18 cellular contexts compared by ENCODE assay signal in the genomic region with DNA sequence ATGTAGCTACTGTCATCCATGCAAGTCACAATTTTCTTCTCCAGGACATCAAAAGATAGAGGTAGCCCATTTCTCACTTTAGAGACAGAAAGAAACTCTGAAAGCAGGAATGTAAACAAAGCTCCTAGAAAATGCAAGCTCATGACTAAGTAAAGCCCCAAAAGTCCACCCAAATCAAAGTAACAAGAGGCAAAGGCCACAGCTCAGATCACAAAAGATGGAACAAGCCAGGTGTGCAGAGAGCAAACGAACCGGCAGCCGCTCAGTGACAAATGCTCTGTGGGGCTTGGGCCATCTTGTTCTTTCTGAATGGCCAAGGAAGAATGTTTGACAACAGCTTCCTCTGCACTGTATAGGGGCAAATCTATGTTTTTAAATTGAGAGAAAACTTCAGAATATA.
A peak's percentile ranks its signal among the peaks of the same experiment; 100 is the strongest.
DNase-seq lines count a peak whose midpoint lies in the region; ATAC-seq and TF ChIP-seq lines count a peak whose summit lies in the region.
"Had no signal": no experiment of that assay in that cellular context is flagged by ENCODE, and none has a peak within 500 bp of the region (broad histone marks: within the 10 kb centered on the region; RNA-seq: fewer than 3 reads in every experiment).

No MANE protein-coding gene starts in this region.

- H3K4me1 Mint-ChIP-seq in Caco-2 (ENCODE audit: low read depth, unreplicated experiment): peaks cover 23% of the 10 kb centered on the region
- H3K4me1 Mint-ChIP-seq in neural progenitor cell: peaks cover 5% of the 10 kb centered on the region
- H3K4me1 Mint-ChIP-seq: CD4-positive, CD25-positive, alpha-beta regulatory T cell had no signal

- H3K36me3 Mint-ChIP-seq in Caco-2 (ENCODE audit: insufficient read depth, unreplicated experiment) (no peaks in the 10 kb centered on the region), neural progenitor cell (no peaks in the 10 kb centered on the region)
- H3K36me3 Mint-ChIP-seq: CD4-positive, CD25-positive, alpha-beta regulatory T cell; CD8-positive, alpha-beta T cell had no signal

- H3K36me3 ChIP-seq in Caco-2 (ENCODE audit: control insufficient read depth, insufficient read depth, low read length) (no peaks in the 10 kb centered on the region), Loucy (ENCODE audit: insufficient read depth, low read length) (no peaks in the 10 kb centered on the region), neural progenitor cell (no peaks in the 10 kb centered on the region)

- ATAC-seq in left lobe of liver (peak; percentile 47), HG02852 (IDR thresholded peaks at IDR 0.05; ENCODE audit: unreplicated experiment) (no peak)
- ATAC-seq: A549; CD8-positive, alpha-beta T cell had no signal

- CTCF ChIA-PET in Caco-2 (lab: Charles Lee): interaction anchor here (0.9 kb wide), 1 partner anchor 39 kb away, joined by 3 read pairs; no protein-coding TSS in a partner anchor

- H2AFZ ChIP-seq in Loucy (ENCODE audit: low read length): 0 out of 2 replicates have a peak overlapping the region, but pooled peaks have one; percentile 26
- no peak overlapping the region for H2AFZ ChIP-seq in neural progenitor cell (replicated peaks)

- 0 out of 2 replicates have a peak, but pooled peaks cover 3% of the 10 kb centered on the region for H3K9me3 ChIP-seq in Caco-2
- no peaks in the 10 kb centered on the region for H3K9me3 ChIP-seq in Loucy (ENCODE audit: insufficient read depth, low read depth, low read length)
- no peaks in the 10 kb centered on the region for H3K9me3 ChIP-seq in neural progenitor cell (ENCODE audit: low read depth)
- H3K9me3 ChIP-seq: A549 had no signal

- H3K4me3 Mint-ChIP-seq in Caco-2 (ENCODE audit: unreplicated experiment): peak overlapping the region; percentile 26
- H3K4me3 Mint-ChIP-seq in neural progenitor cell: no peak overlapping the region
- H3K4me3 Mint-ChIP-seq: CD4-positive, CD25-positive, alpha-beta regulatory T cell; CD8-positive, alpha-beta T cell had no signal

- H3K4me3 ChIP-seq in Caco-2 (ENCODE audit: low read depth, low read length) (no peak overlapping the region), Loucy (ENCODE audit: low read length, poor library complexity, severe bottlenecking) (no peak overlapping the region), neural progenitor cell (no peak overlapping the region)
- H3K4me3 ChIP-seq: A549 had no signal

- H3K4me1 ChIP-seq in Caco-2 (peaks cover 24% of the 10 kb centered on the region), Loucy (ENCODE audit: insufficient read depth, low read length, poor library complexity, severe bottlenecking) (peaks cover 13% of the 10 kb centered on the region), neural progenitor cell (peaks cover 14% of the 10 kb centered on the region)
- H3K4me1 ChIP-seq: A549 had no signal

- H4K20me1 ChIP-seq in Loucy (ENCODE audit: insufficient read depth, low read length, poor library complexity, severe bottlenecking): no peaks in the 10 kb centered on the region
- no peaks in the 10 kb centered on the region for H4K20me1 ChIP-seq in neural progenitor cell (ENCODE audit: low read depth)

- no peaks in the 10 kb centered on the region for H3F3A ChIP-seq in Loucy (ENCODE audit: low read depth)
- H3F3A ChIP-seq in neural progenitor cell (ENCODE audit: low read depth): peaks cover 3% of the 10 kb centered on the region

- DNase-seq in Caco-2 (peak; percentile 56 to 65), left lobe of liver (ENCODE audit: low spot score) (no peak), neural progenitor cell (ENCODE audit: low spot score) (peak; percentile 8), iPS-NIHi7 (ENCODE audit: extremely low spot score) (no peak), DMS 273 (lab: John Stamatoyannopoulos, UW; ENCODE audit: unreplicated experiment) (no peak)
- DNase-seq: 8988T; C1 segment of cervical spinal cord; CD4-positive, CD25-positive, alpha-beta regulatory T cell; CD8-positive, alpha-beta T cell; DMS53; DMS79 treated with DMSO at 0.1 percent for 48 hours; GF-D8; GOT3; H7; HCEC 1CT had no signal

- POLR2A ChIA-PET in Caco-2 (lab: Charles Lee): interaction anchor here (1.7 kb wide), 1 partner anchor 39 kb away, joined by 11 read pairs; no protein-coding TSS in a partner anchor

- H3K27ac Mint-ChIP-seq in Caco-2 (ENCODE audit: unreplicated experiment): peak overlapping the region; percentile 58
- no peak overlapping the region for H3K27ac Mint-ChIP-seq in neural progenitor cell
- H3K27ac Mint-ChIP-seq: CD4-positive, CD25-positive, alpha-beta regulatory T cell; CD8-positive, alpha-beta T cell had no signal

- no peak overlapping the region for H3K4me2 ChIP-seq in Loucy (ENCODE audit: low read depth, low read length, poor library complexity, severe bottlenecking)
- H3K4me2 ChIP-seq in neural progenitor cell: no peak overlapping the region
- H3K4me2 ChIP-seq: A549 had no signal

- H3K79me2 ChIP-seq in Loucy (ENCODE audit: insufficient read depth, low read length) (no peaks in the 10 kb centered on the region), neural progenitor cell (ENCODE audit: low read depth) (no peaks in the 10 kb centered on the region)

- H3K9ac ChIP-seq in Loucy (ENCODE audit: low read depth, low read length, poor library complexity, severe bottlenecking) (no peak overlapping the region), neural progenitor cell (no peak overlapping the region)

- intact Hi-C loops in Caco-2 (cut with micrococcal nuclease; ENCODE audit: unreplicated experiment): loop anchor here (2.0 kb wide), 2 partner anchors 40 to 72 kb away; no protein-coding TSS in a partner anchor

- H3K27me3 Mint-ChIP-seq in Caco-2 (ENCODE audit: insufficient read depth, unreplicated experiment) (no peaks in the 10 kb centered on the region), neural progenitor cell (ENCODE audit: insufficient read depth, low read depth) (peaks cover 3% of the 10 kb centered on the region)

- no peaks in the 10 kb centered on the region for H3K9me2 ChIP-seq in Loucy (replicated peaks; ENCODE audit: low read depth, low read length)

- H3K9me3 Mint-ChIP-seq in Caco-2 (ENCODE audit: unreplicated experiment) (peaks cover 27% of the 10 kb centered on the region), neural progenitor cell (peaks cover 1% of the 10 kb centered on the region)
- H3K9me3 Mint-ChIP-seq: CD4-positive, CD25-positive, alpha-beta regulatory T cell; CD8-positive, alpha-beta T cell had no signal

- TF ChIP-seq CTCF in Caco-2 (IDR thresholded peaks at IDR 0.05; ENCODE audit: insufficient read depth in 1 of 2, low read depth in 1 of 2, low read length in 1 of 2, severe bottlenecking in 1 of 2, unreplicated experiment in 1 of 2) (no peak), Loucy (conservative IDR thresholded peaks at IDR 0.05; ENCODE audit: low read length) (no peak), neural progenitor cell (IDR thresholded peaks at IDR 0.05) (no peak)

- no TSS peak for BruUV-seq in Caco-2 (replicated peaks; lab: Mats Ljungman, UMichigan)

- no peak overlapping the region for H3K27ac ChIP-seq in neural progenitor cell
- H3K27ac ChIP-seq: A549 had no signal

- H3K27me3 ChIP-seq in Caco-2 (replicated peaks; ENCODE audit: control insufficient read depth, insufficient read depth, low read length): no peaks in the 10 kb centered on the region
- no peaks in the 10 kb centered on the region for H3K27me3 ChIP-seq in Loucy (ENCODE audit: insufficient read depth, low read length, poor library complexity, severe bottlenecking)
- no peaks in the 10 kb centered on the region for H3K27me3 ChIP-seq in neural progenitor cell

Comparison
In these comparisons a context has a peak if more than half of its experiments do, and no peak if none do; other contexts are left out.
1. DNase-seq: peak in Caco-2 (2 of 2) and neural progenitor cell (single experiment); none in left lobe of liver (single experiment), iPS-NIHi7 (single experiment) and DMS 273 (single experiment).